In genomic region chr2:201882353-201883095, GRCh38 we compare ENCODE assay signal across 9 cellular contexts.
DNase-seq lines count a peak whose midpoint lies in the region; ATAC-seq and TF ChIP-seq lines count a peak whose summit lies in the region.
"Had no signal": no experiment of that assay in that cellular context is flagged by ENCODE, and none has a peak within 500 bp of the region (broad histone marks: within the 10 kb centered on the region; RNA-seq: fewer than 3 reads in every experiment).

No MANE protein-coding gene starts in this region.

- CTCF ChIA-PET in GM10248 (lab: Yijun Ruan, JAX): interaction anchor here (3.5 kb wide), 1 partner anchor 22 kb away, joined by 15 read pairs; no protein-coding TSS in a partner anchor

- peaks cover 3% of the 10 kb centered on the region for H3K27me3 ChIP-seq in effector memory CD4-positive, alpha-beta T cell (replicated peaks; ENCODE audit: control insufficient read depth, insufficient read depth, low read length, poor library complexity, severe bottlenecking)

- no peaks in the 10 kb centered on the region for H3K36me3 ChIP-seq in effector memory CD4-positive, alpha-beta T cell (ENCODE audit: control insufficient read depth, insufficient read depth, low read length)

- TF ChIP-seq CTCF in foreskin fibroblast (IDR thresholded peaks at IDR 0.05; ENCODE audit: low read depth, low read length) (no peak), GM10248 (IDR thresholded peaks at IDR 0.05; ENCODE audit: control extremely low read depth, extremely low read depth, low read depth, missing control alignments) (no peak)

- H3K4me1 ChIP-seq in effector memory CD4-positive, alpha-beta T cell (ENCODE audit: control insufficient read depth, insufficient read depth, low read length, poor library complexity, severe bottlenecking): no peaks in the 10 kb centered on the region

- POLR2A ChIA-PET in GM10248 (lab: Yijun Ruan, JAX): no interaction called here

- no peak overlapping the region for H3K4me3 ChIP-seq in foreskin fibroblast (ENCODE audit: low read depth in 1 of 2, low read length in 2 of 2)
- no peak overlapping the region for H3K4me3 ChIP-seq in effector memory CD4-positive, alpha-beta T cell (ENCODE audit: insufficient read depth, low read depth, low read length, poor library complexity, severe bottlenecking)

- ATAC-seq in GM21619 (IDR thresholded peaks at IDR 0.05; ENCODE audit: unreplicated experiment) (peak; percentile 50), GM21515 (IDR thresholded peaks at IDR 0.05; ENCODE audit: unreplicated experiment) (no peak)

- no peaks in the 10 kb centered on the region for H3K9me3 ChIP-seq in effector memory CD4-positive, alpha-beta T cell (ENCODE audit: control insufficient read depth, low read length)

- peak; percentile 75 for DNase-seq in DMS153 treated with DMSO at 0.1 percent for 48 hours (lab: John Stamatoyannopoulos, UW; ENCODE audit: unreplicated experiment)
- DNase-seq in OCI-M1 (lab: John Stamatoyannopoulos, UW): peak; percentile 43
- DNase-seq in foreskin fibroblast: peak; percentile 51 to 73
- no peak for DNase-seq in mucosa of gallbladder (ENCODE audit: low spot score)
- no peak for DNase-seq in GM10248 (ENCODE audit: extremely low spot score)
- no peak for DNase-seq in effector memory CD4-positive, alpha-beta T cell

- H3K27ac ChIP-seq in effector memory CD4-positive, alpha-beta T cell (ENCODE audit: insufficient read depth, low read length, poor library complexity, severe bottlenecking): no peak overlapping the region
- H3K27ac ChIP-seq: epithelial cell of prostate had no signal

Comparison
In these comparisons a context has a peak if more than half of its experiments do, and no peak if none do; other contexts are left out.
1. DNase-seq: peak in DMS153 treated with DMSO at 0.1 percent for 48 hours (single experiment), OCI-M1 (single experiment) and foreskin fibroblast (2 of 2); none in mucosa of gallbladder (single experiment), GM10248 (single experiment) and effector memory CD4-positive, alpha-beta T cell (0 of 3).